In genomic region chr12:1222858-1223644, GRCh38 we compare ENCODE assay signal across 18 cellular contexts.
DNase-seq lines count a peak whose midpoint lies in the region; ATAC-seq and TF ChIP-seq lines count a peak whose summit lies in the region.
"Had no signal": no experiment of that assay in that cellular context is flagged by ENCODE, and none has a peak within 500 bp of the region (broad histone marks: within the 10 kb centered on the region; RNA-seq: fewer than 3 reads in every experiment).

No MANE protein-coding gene starts in this region.

- H3K4me1 ChIP-seq in HEK293 (ENCODE audit: control insufficient read depth, insufficient read depth, low read length): peaks cover 12% of the 10 kb centered on the region

- H3K27me3 ChIP-seq in H7 (ENCODE audit: control insufficient read depth, insufficient read depth, low read length): no peaks in the 10 kb centered on the region

- no peaks in the 10 kb centered on the region for H3K9me3 ChIP-seq in HEK293 (ENCODE audit: control insufficient read depth, insufficient read depth, low read depth, low read length)
- H3K9me3 ChIP-seq: A549 had no signal

- intact Hi-C loops in left colon (cut with DNase I, micrococcal nuclease): no loop called here

- H3K36me3 ChIP-seq in HEK293 (ENCODE audit: control insufficient read depth in 2 of 2, insufficient read depth in 1 of 2, low read length in 2 of 2) (no peaks in the 10 kb centered on the region), H7 (replicated peaks; ENCODE audit: control insufficient read depth, insufficient read depth, low read length) (no peaks in the 10 kb centered on the region)

- no peak for TF ChIP-seq CTCF in HEK293 (tag by site-specific recombination; IDR thresholded peaks at IDR 0.05)

- POLR2A ChIA-PET in HEK293 (lab: Yijun Ruan, JAX): no interaction called here

- no peak overlapping the region for H3K27ac ChIP-seq in HEK293 (ENCODE audit: extremely low read depth, low read depth, low read length)
- H3K27ac ChIP-seq: A549, C4-2B had no signal

- H3K4me3 ChIP-seq in HEK293 (ENCODE audit: low read depth, low read length): no peak overlapping the region
- no peak overlapping the region for H3K4me3 ChIP-seq in H7 (ENCODE audit: insufficient read depth, low read depth, low read length)
- H3K4me3 ChIP-seq: A549, GM23338 had no signal

- DNase-seq in NCI-H69 (lab: John Stamatoyannopoulos, UW) (peak; percentile 55), left colon (no peak), H7 (no peak)
- DNase-seq in activated CD8-positive, alpha-beta memory T cell treated with anti-CD3 and anti-CD28 coated beads, Interleukin-2, amount 50 U/mL, for 48 hours: no peak
- DNase-seq: AML-193; CD4-positive, alpha-beta T cell; DMS153; DMS79; GDM1; H9; KBM-7 had no signal

- CTCF ChIA-PET in HEK293 (lab: Yijun Ruan, JAX): interaction anchor here (0.5 to 0.6 kb wide), 2 partner anchors 34 to 360 kb away, joined by 3 read pairs; no protein-coding TSS in a partner anchor

- ATAC-seq in left colon: peak; percentile 77
- no peak for ATAC-seq in HG02571 (IDR thresholded peaks at IDR 0.05; ENCODE audit: unreplicated experiment)
- no peak for ATAC-seq in HG03442 (IDR thresholded peaks at IDR 0.05; ENCODE audit: unreplicated experiment)
- ATAC-seq: A549, GM23338, HepG2 had no signal

TF ChIP-seq in HEK293, 187 proteins besides CTCF, POLR2A, EP300 and RAD21:
- no peak for TF ChIP-seq KLF9 (tag by site-specific recombination; IDR thresholded peaks at IDR 0.05; ENCODE audit: low read depth)
- TF ChIP-seq PRDM6 (tag by site-specific recombination; IDR thresholded peaks at IDR 0.05): peak; percentile 64
- TF ChIP-seq PATZ1 (tag by site-specific recombination; IDR thresholded peaks at IDR 0.05): no peak
- 0 out of 2 replicates have a peak, but pooled peaks have one; percentile 13 for TF ChIP-seq ZXDB (tag by site-specific recombination; IDR thresholded peaks at IDR 0.05)
- peak; percentile 77; the same call in 1 of the 2 replicates for TF ChIP-seq GFI1B (tag by site-specific recombination; IDR thresholded peaks at IDR 0.05)
- TF ChIP-seq ZSCAN4 (tag by site-specific recombination; IDR thresholded peaks at IDR 0.05): no peak
- peak; percentile 64; the same call in 1 of the 2 replicates for TF ChIP-seq ZSCAN30 (tag by site-specific recombination; IDR thresholded peaks at IDR 0.05)
- TF ChIP-seq ZNF837 (tag by site-specific recombination; IDR thresholded peaks at IDR 0.05): peak; percentile 83; the same call in 1 of the 2 replicates
- no peak for TF ChIP-seq ZNF292 (tag by site-specific recombination; IDR thresholded peaks at IDR 0.05; ENCODE audit: borderline replicate concordance, low read depth)
- peak; percentile 59 for TF ChIP-seq FEZF1 (tag by site-specific recombination; IDR thresholded peaks at IDR 0.05)
- 0 out of 2 replicates have a peak, but pooled peaks have one; percentile 12 for TF ChIP-seq ZNF501 (tag by site-specific recombination; IDR thresholded peaks at IDR 0.05)
- TF ChIP-seq ZNF664 (tag by site-specific recombination; IDR thresholded peaks at IDR 0.05): peak; percentile 94
- 0 out of 2 replicates have a peak, but pooled peaks have one; percentile 13 for TF ChIP-seq IKZF3 (tag by site-specific recombination; IDR thresholded peaks at IDR 0.05)
- TF ChIP-seq HOXA7 (CRISPR knock-in tag; IDR thresholded peaks at IDR 0.05; ENCODE audit: borderline replicate concordance): no peak
- TF ChIP-seq ZNF423 (tag by site-specific recombination; IDR thresholded peaks at IDR 0.05): no peak
- no peak for TF ChIP-seq ZNF416 (tag by site-specific recombination; IDR thresholded peaks at IDR 0.05)
